In genomic region chr17:57810740-57811632, GRCh38 we compare ENCODE assay signal across 9 cellular contexts. TPM values are rescaled to one million over a fixed set of nuclear protein-coding genes. Genes with fewer than 3 reads are reported as not detected.
A peak's percentile ranks its signal among the peaks of the same experiment; 100 is the strongest.
DNase-seq lines count a peak whose midpoint lies in the region; ATAC-seq and TF ChIP-seq lines count a peak whose summit lies in the region.
"Had no signal": no experiment of that assay in that cellular context is flagged by ENCODE, and none has a peak within 500 bp of the region (broad histone marks: within the 10 kb centered on the region; RNA-seq: fewer than 3 reads in every experiment).

No MANE protein-coding gene starts in this region.

- no peak for TF ChIP-seq CTCF in endothelial cell (IDR thresholded peaks at IDR 0.05; ENCODE audit: unreplicated experiment)

- no peaks in the 10 kb centered on the region for H3K9me3 Mint-ChIP-seq in activated naive CD8-positive, alpha-beta T cell treated with anti-CD3 and anti-CD28 coated beads, Interleukin-2, amount 50 U/mL, for 24 hours
- no peaks in the 10 kb centered on the region for H3K9me3 Mint-ChIP-seq in activated naive CD8-positive, alpha-beta T cell treated with anti-CD3 and anti-CD28 coated beads for 36 hours
- H3K9me3 Mint-ChIP-seq in endothelial cell (ENCODE audit: unreplicated experiment): no peaks in the 10 kb centered on the region

- DNase-seq in activated naive CD8-positive, alpha-beta T cell treated with anti-CD3 and anti-CD28 coated beads, Interleukin-2, amount 50 U/mL, for 24 hours: no peak
- no peak for DNase-seq in activated naive CD8-positive, alpha-beta T cell treated with anti-CD3 and anti-CD28 coated beads for 36 hours
- DNase-seq in SK-N-DZ (ENCODE audit: low spot score): peak; percentile 65
- peak; percentile 68 for DNase-seq in Right ventricle myocardium inferior (ENCODE audit: missing footprints)
- peak; percentile 80 for DNase-seq in sciatic nerve (ENCODE audit: low spot score)
- DNase-seq in DMS114 treated with DMSO at 0.1 percent for 48 hours (lab: John Stamatoyannopoulos, UW; ENCODE audit: unreplicated experiment): no peak
- no peak for DNase-seq in endothelial cell (ENCODE audit: low spot score)

- intact Hi-C loops in Right ventricle myocardium inferior (cut with DNase I): no loop called here
- intact Hi-C loops in sciatic nerve (cut with DNase I): no loop called here

- no peaks in the 10 kb centered on the region for H3K36me3 Mint-ChIP-seq in activated naive CD8-positive, alpha-beta T cell treated with anti-CD3 and anti-CD28 coated beads, Interleukin-2, amount 50 U/mL, for 24 hours (ENCODE audit: low read depth)
- no peaks in the 10 kb centered on the region for H3K36me3 Mint-ChIP-seq in activated naive CD8-positive, alpha-beta T cell treated with anti-CD3 and anti-CD28 coated beads for 36 hours
- peaks cover 3% of the 10 kb centered on the region for H3K36me3 Mint-ChIP-seq in endothelial cell (ENCODE audit: low read depth, unreplicated experiment)

- ATAC-seq in activated naive CD8-positive, alpha-beta T cell treated with anti-CD3 and anti-CD28 coated beads, Interleukin-2, amount 50 U/mL, for 24 hours: no peak
- ATAC-seq in Right ventricle myocardium inferior (peak; percentile 77), sciatic nerve (peak; percentile 91), GM18858 (IDR thresholded peaks at IDR 0.05; ENCODE audit: unreplicated experiment) (no peak)
- ATAC-seq: left colon had no signal

- no peak overlapping the region for H3K4me3 Mint-ChIP-seq in activated naive CD8-positive, alpha-beta T cell treated with anti-CD3 and anti-CD28 coated beads, Interleukin-2, amount 50 U/mL, for 24 hours
- H3K4me3 Mint-ChIP-seq in activated naive CD8-positive, alpha-beta T cell treated with anti-CD3 and anti-CD28 coated beads for 36 hours: no peak overlapping the region
- H3K4me3 Mint-ChIP-seq in endothelial cell (ENCODE audit: unreplicated experiment): no peak overlapping the region

- peaks cover 51% of the 10 kb centered on the region for H3K27me3 Mint-ChIP-seq in activated naive CD8-positive, alpha-beta T cell treated with anti-CD3 and anti-CD28 coated beads, Interleukin-2, amount 50 U/mL, for 24 hours
- H3K27me3 Mint-ChIP-seq in activated naive CD8-positive, alpha-beta T cell treated with anti-CD3 and anti-CD28 coated beads for 36 hours: peaks cover 61% of the 10 kb centered on the region
- H3K27me3 Mint-ChIP-seq in endothelial cell (ENCODE audit: unreplicated experiment): peaks cover 3% of the 10 kb centered on the region

- peak overlapping the region; percentile 48 for H3K27ac Mint-ChIP-seq in activated naive CD8-positive, alpha-beta T cell treated with anti-CD3 and anti-CD28 coated beads, Interleukin-2, amount 50 U/mL, for 24 hours
- no peak overlapping the region for H3K27ac Mint-ChIP-seq in activated naive CD8-positive, alpha-beta T cell treated with anti-CD3 and anti-CD28 coated beads for 36 hours
- H3K27ac Mint-ChIP-seq in endothelial cell (ENCODE audit: unreplicated experiment): no peak overlapping the region

- H3K4me1 Mint-ChIP-seq in activated naive CD8-positive, alpha-beta T cell treated with anti-CD3 and anti-CD28 coated beads, Interleukin-2, amount 50 U/mL, for 24 hours: peaks cover 14% of the 10 kb centered on the region
- peaks cover 11% of the 10 kb centered on the region for H3K4me1 Mint-ChIP-seq in activated naive CD8-positive, alpha-beta T cell treated with anti-CD3 and anti-CD28 coated beads for 36 hours
- peaks cover 7% of the 10 kb centered on the region for H3K4me1 Mint-ChIP-seq in endothelial cell (ENCODE audit: unreplicated experiment)

RNA-seq across cellular contexts. Expression of gene MRPS23, which starts 38.9 kb away (rescaled TPM):
- 10 to 100 TPM; 85.0 to 91.4 TPM for total RNA-seq in activated naive CD8-positive, alpha-beta T cell treated with anti-CD3 and anti-CD28 coated beads for 36 hours
- polyA plus RNA-seq in SK-N-DZ (2014; cell fraction: cytosol; rRNA removed): 86.4 and 144 TPM in 2 replicates
- polyA plus RNA-seq in SK-N-DZ (2014; cell fraction: nucleus; rRNA removed): 37.2 and 41.1 TPM in 2 replicates
- total RNA-seq in Right ventricle myocardium inferior (86.7 TPM), sciatic nerve (27.1 TPM), endothelial cell (ENCODE audit: unreplicated experiment) (39.3 TPM)

Comparison
In these comparisons a context has a peak if more than half of its experiments do, and no peak if none do; other contexts are left out.
1. ATAC-seq: peak in Right ventricle myocardium inferior (single experiment) and sciatic nerve (single experiment); none in activated naive CD8-positive, alpha-beta T cell treated with anti-CD3 and anti-CD28 coated beads, Interleukin-2, amount 50 U/mL, for 24 hours (single experiment) and GM18858 (single experiment).
2. DNase-seq: peak in SK-N-DZ (single experiment), Right ventricle myocardium inferior (single experiment) and sciatic nerve (single experiment); none in activated naive CD8-positive, alpha-beta T cell treated with anti-CD3 and anti-CD28 coated beads, Interleukin-2, amount 50 U/mL, for 24 hours (single experiment), activated naive CD8-positive, alpha-beta T cell treated with anti-CD3 and anti-CD28 coated beads for 36 hours (single experiment), DMS114 treated with DMSO at 0.1 percent for 48 hours (single experiment) and endothelial cell (single experiment).